Comparison of ENCODE assay signal across 28 cellular contexts in the genomic region with DNA sequence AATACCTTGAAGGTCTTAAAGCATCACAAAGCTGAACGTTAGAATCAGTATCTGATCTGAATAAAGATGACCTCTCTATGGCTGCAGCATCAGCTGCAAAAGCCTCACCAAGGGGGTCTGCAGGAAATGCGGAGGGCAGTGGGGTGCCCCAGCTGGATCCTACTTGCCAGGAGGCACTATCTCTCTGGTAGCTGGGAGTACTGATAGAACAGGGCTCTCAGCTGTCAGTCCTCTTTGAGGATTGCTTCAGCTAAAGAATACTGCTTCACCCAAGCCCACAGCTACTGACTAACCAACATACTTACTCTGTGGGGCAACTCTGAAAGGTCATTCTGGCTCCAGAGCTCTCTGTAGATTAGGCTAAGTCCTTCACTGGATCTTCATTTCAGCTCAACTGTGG.
"Had no signal": no experiment of that assay in that cellular context is flagged by ENCODE, and none has a peak within 500 bp of the region (broad histone marks: within the 10 kb centered on the region; RNA-seq: fewer than 3 reads in every experiment).

No MANE protein-coding gene starts in this region.

- H3K27ac Mint-ChIP-seq: activated CD8-positive, alpha-beta T cell treated with anti-CD3 and anti-CD28 coated beads for 36 hours; activated naive CD8-positive, alpha-beta T cell; activated T-helper 17 cell treated with anti-CD3 and anti-CD28 coated beads, Interleukin-2, amount 50 U/mL, for 72 hours; dendritic cell treated with granulocyte-macrophage colony-stimulating factor and Interleukin-4, amounts not matched to agents 40 ng/mL and 50 ng/mL, for 4 days; T-helper 17 cell; T-helper 2 cell treated with Interferon-gamma antibody and Interleukin-4, amounts not matched to agents 5 μg/mL and 100 μg/mL, for 36 hours had no signal

- H3K36me3 ChIP-seq: brain microvascular endothelial cell, esophagus muscularis mucosa, gastrocnemius medialis had no signal

- H3K4me1 Mint-ChIP-seq: activated T-helper 17 cell treated with anti-CD3 and anti-CD28 coated beads, Interleukin-2, amount 50 U/mL, for 72 hours; central memory CD8-positive, alpha-beta T cell; T-helper 17 cell had no signal

- H3K4me1 ChIP-seq: esophagus muscularis mucosa, foreskin keratinocyte, gastrocnemius medialis had no signal

- ATAC-seq: activated CD8-positive, alpha-beta T cell treated with anti-CD3 and anti-CD28 coated beads for 36 hours; activated T-cell treated with anti-CD3 and anti-CD28 coated beads, Interleukin-2, amount 50 U/mL, for 4 hours; activated T-helper 17 cell treated with anti-CD3 and anti-CD28 coated beads, Interleukin-2, amount 50 U/mL, for 72 hours; foreskin keratinocyte; gastrocnemius medialis; T-helper 17 cell had no signal

- H3K4me3 Mint-ChIP-seq: activated CD8-positive, alpha-beta T cell treated with anti-CD3 and anti-CD28 coated beads for 36 hours; activated naive CD8-positive, alpha-beta T cell; activated T-cell treated with anti-CD3 and anti-CD28 coated beads, Interleukin-2, amount 50 U/mL, for 4 hours; activated T-helper 17 cell treated with anti-CD3 and anti-CD28 coated beads, Interleukin-2, amount 50 U/mL, for 72 hours; central memory CD8-positive, alpha-beta T cell; dendritic cell treated with granulocyte-macrophage colony-stimulating factor and Interleukin-4, amounts not matched to agents 40 ng/mL and 50 ng/mL, for 4 days; T-helper 17 cell; T-helper 2 cell treated with Interferon-gamma antibody and Interleukin-4, amounts not matched to agents 5 μg/mL and 100 μg/mL, for 36 hours had no signal

- H3K9me3 ChIP-seq: gastrocnemius medialis had no signal

- H3K27me3 ChIP-seq: brain microvascular endothelial cell, esophagus muscularis mucosa, foreskin keratinocyte, gastrocnemius medialis had no signal

- H3K4me3 ChIP-seq: coronary artery, dorsolateral prefrontal cortex, esophagus muscularis mucosa, gastrocnemius medialis had no signal

- DNase-seq: activated CD4-positive, alpha-beta T cell treated with anti-CD3 and anti-CD28 coated beads for 1 hour; activated CD4-positive, alpha-beta T cell treated with anti-CD3 and anti-CD28 coated beads for 4 hours; activated CD4-positive, alpha-beta T cell treated with anti-CD3 and anti-CD28 coated beads, Interleukin-2, amount 50 U/mL, for 1 hour; activated CD4-positive, alpha-beta T cell treated with anti-CD3 and anti-CD28 coated beads, Interleukin-2, amount 50 U/mL, for 48 hours; activated CD8-positive, alpha-beta memory T cell treated with anti-CD3 and anti-CD28 coated beads for 24 hours; activated CD8-positive, alpha-beta T cell treated with anti-CD3 and anti-CD28 coated beads for 36 hours; activated effector memory CD4-positive, alpha-beta T cell treated with Interleukin-2 at 50 U/mL for 16 hours; activated gamma-delta T cell treated with Interleukin-2 at 50 U/mL for 16 hours; activated naive CD4-positive, alpha-beta T cell treated with anti-CD3 and anti-CD28 coated beads, Interleukin-2, amount 50 U/mL, for 16 hours; activated naive CD4-positive, alpha-beta T cell treated with Interleukin-2 at 50 U/mL for 16 hours; activated T-cell treated with anti-CD3 and anti-CD28 coated beads, Interleukin-2, amount 50 U/mL, for 4 hours; amniotic stem cell; anterior cingulate cortex; brain microvascular endothelial cell; dorsolateral prefrontal cortex; effector memory CD4-positive, alpha-beta T cell; erythroblast; foreskin keratinocyte; gastrocnemius medialis; T-helper 1 cell; T-helper 17 cell had no signal

- H3K36me3 Mint-ChIP-seq: activated naive CD8-positive, alpha-beta T cell had no signal

- H3K27me3 Mint-ChIP-seq: activated CD8-positive, alpha-beta T cell treated with anti-CD3 and anti-CD28 coated beads for 36 hours; activated naive CD8-positive, alpha-beta T cell; activated T-helper 17 cell treated with anti-CD3 and anti-CD28 coated beads, Interleukin-2, amount 50 U/mL, for 72 hours; central memory CD8-positive, alpha-beta T cell; dendritic cell treated with granulocyte-macrophage colony-stimulating factor and Interleukin-4, amounts not matched to agents 40 ng/mL and 50 ng/mL, for 4 days; T-helper 17 cell had no signal

- H3K27ac ChIP-seq: brain microvascular endothelial cell, coronary artery, dorsolateral prefrontal cortex, esophagus muscularis mucosa, foreskin keratinocyte, gastrocnemius medialis had no signal
